10 cellular contexts compared by ENCODE assay signal in the genomic region with DNA sequence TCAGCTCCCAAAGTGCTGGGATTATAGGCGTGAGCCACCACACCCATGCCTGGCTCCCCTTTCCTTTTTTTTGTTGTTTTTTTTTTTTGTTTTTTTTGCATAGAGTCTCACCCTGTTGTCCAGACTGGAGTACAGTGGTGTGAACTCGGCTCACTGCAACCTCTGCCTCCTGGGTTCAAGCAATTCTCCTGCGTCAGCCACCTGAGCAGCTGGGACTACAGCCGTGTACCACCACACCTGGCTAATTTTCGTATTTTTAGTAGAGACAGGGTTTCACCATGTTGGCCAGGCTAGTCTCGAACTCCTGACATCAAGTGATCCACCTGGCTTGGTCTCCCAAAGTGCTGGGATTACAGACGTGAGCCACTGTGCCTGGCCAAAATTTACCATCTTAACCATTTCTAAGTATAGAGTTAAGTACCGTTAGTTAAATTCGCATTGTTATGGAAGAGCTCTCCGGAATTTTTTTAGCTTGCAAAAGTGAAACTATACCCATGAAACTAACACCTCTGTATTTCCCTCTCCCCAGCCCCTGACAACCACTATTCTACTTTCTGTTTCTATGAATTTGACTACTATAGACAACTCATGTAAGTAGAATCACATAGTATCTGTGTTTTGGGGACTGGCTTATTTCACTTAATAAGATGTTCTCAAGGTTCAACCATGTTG.
DNase-seq lines count a peak whose midpoint lies in the region; ATAC-seq and TF ChIP-seq lines count a peak whose summit lies in the region.
"Had no signal": no experiment of that assay in that cellular context is flagged by ENCODE, and none has a peak within 500 bp of the region (broad histone marks: within the 10 kb centered on the region; RNA-seq: fewer than 3 reads in every experiment).

No MANE protein-coding gene starts in this region.

- ATAC-seq in GM19468 (IDR thresholded peaks at IDR 0.05; ENCODE audit: extremely low read depth, unreplicated experiment) (peak; percentile 24), HG03378 (IDR thresholded peaks at IDR 0.05; ENCODE audit: unreplicated experiment) (peak; percentile 83)

- no peak overlapping the region for H3K27ac ChIP-seq in coronary artery

- no peak overlapping the region; the same call in 1 of the 2 replicates for H3K4me3 ChIP-seq in GM12864 (ENCODE audit: low read depth, low read length)
- no peak overlapping the region for H3K4me3 ChIP-seq in coronary artery
- H3K4me3 ChIP-seq: adrenal gland had no signal

- DNase-seq in GM12864 (ENCODE audit: low read depth) (peak; percentile 90), NCI-H510A treated with DMSO at 0.1 percent for 48 hours (lab: John Stamatoyannopoulos, UW) (no peak), HT-29 (ENCODE audit: low spot score) (no peak), coronary artery (ENCODE audit: low spot score) (no peak), NCI-H82 (lab: John Stamatoyannopoulos, UW) (no peak)
- DNase-seq in central memory CD4-positive, alpha-beta T cell = peak; percentile 14
- DNase-seq: adrenal gland; stimulated activated CD4-positive, alpha-beta T cell treated with anti-CD3 and anti-CD28 coated beads, Interleukin-4, amount 100 ng/mL, for 1 hour had no signal

- no peak for TF ChIP-seq CTCF in GM12864 (IDR thresholded peaks at IDR 0.05; ENCODE audit: low read depth, low read length, missing control alignments)
- no peak for TF ChIP-seq CTCF in coronary artery (IDR thresholded peaks at IDR 0.05)

Comparison
In these comparisons a context has a peak if more than half of its experiments do, and no peak if none do; other contexts are left out.
1. DNase-seq: peak in GM12864 (single experiment) and central memory CD4-positive, alpha-beta T cell (single experiment); none in NCI-H510A treated with DMSO at 0.1 percent for 48 hours (single experiment), HT-29 (single experiment), coronary artery (single experiment) and NCI-H82 (single experiment).